Comparison of ENCODE assay signal across 19 cellular contexts in the genomic region with DNA sequence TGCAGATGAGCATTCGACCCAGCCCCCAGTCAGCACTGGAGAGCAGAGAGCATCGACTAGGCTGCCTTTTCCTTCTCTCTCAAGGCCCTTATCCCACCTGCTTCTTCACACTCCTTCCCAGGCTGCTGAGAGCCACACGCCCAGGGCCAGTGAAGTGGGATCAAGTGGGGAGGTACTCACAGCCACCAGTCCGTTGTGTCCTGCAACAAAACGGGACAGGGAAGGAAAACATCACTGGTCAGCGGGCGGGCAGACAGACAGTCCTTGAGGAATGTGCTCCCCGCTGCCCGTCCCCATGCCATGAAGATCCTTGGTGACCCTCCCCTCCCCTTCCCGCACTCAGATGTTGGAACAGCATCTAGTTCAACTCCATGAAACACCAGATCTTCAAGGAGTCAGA. TPM values are rescaled to one million over a fixed set of nuclear protein-coding genes. Genes with fewer than 3 reads are reported as not detected.
DNase-seq lines count a peak whose midpoint lies in the region; ATAC-seq and TF ChIP-seq lines count a peak whose summit lies in the region.
"Had no signal": no experiment of that assay in that cellular context is flagged by ENCODE, and none has a peak within 500 bp of the region (broad histone marks: within the 10 kb centered on the region; RNA-seq: fewer than 3 reads in every experiment).

No MANE protein-coding gene starts in this region.

- H3K27ac ChIP-seq in cardiac muscle cell (peak overlapping the region; percentile 86), right atrium auricular region (no peak overlapping the region), mesenchymal stem cell (ENCODE audit: low read length, poor library complexity, severe bottlenecking) (no peak overlapping the region), thyroid gland (no peak overlapping the region)
- H3K27ac ChIP-seq: 22Rv1; A549; BLaER1 treated with 17β-estradiol and CSF1 and Interleukin-3, amounts not matched to agents 10 nM and 100 nM; GM23248 had no signal

- peak overlapping the region; percentile 44 for H4K91ac ChIP-seq in mesenchymal stem cell (ENCODE audit: low read length)

- H4K8ac ChIP-seq in mesenchymal stem cell (ENCODE audit: low read length) = no peak overlapping the region

- ATAC-seq in HG02798 (IDR thresholded peaks at IDR 0.05; ENCODE audit: poor library complexity, unreplicated experiment) = no peak
- ATAC-seq in GM21717 (IDR thresholded peaks at IDR 0.05; ENCODE audit: unreplicated experiment) = no peak
- ATAC-seq: A549; CD8-positive, alpha-beta T cell; GM12878; K562 had no signal

- H3K14ac ChIP-seq in mesenchymal stem cell (ENCODE audit: low read length in 2 of 2) = no peak overlapping the region

- intact Hi-C loops in thyroid gland (cut with DNase I) = loop anchor here (10.0 kb wide), 1 partner anchor 86 kb away; no protein-coding TSS in a partner anchor

- DNase-seq in cardiac muscle cell (ENCODE audit: low read depth in 1 of 2, low spot score in 1 of 2) (peak in 1 of 2 donors; percentile 39), right atrium auricular region (ENCODE audit: low spot score) (no peak), mesenchymal stem cell (no peak), thyroid gland (peak; percentile 38 to 45), DMS53 (lab: John Stamatoyannopoulos, UW) (no peak)
- DNase-seq: Calu3; CD8-positive, alpha-beta T cell; DND-41; EL; GM23248 had no signal

- no peak overlapping the region for H2AK5ac ChIP-seq in mesenchymal stem cell (ENCODE audit: low read length, severe bottlenecking)

- H2AFZ ChIP-seq in mesenchymal stem cell (ENCODE audit: low read depth, low read length) = no peak overlapping the region
- H2AFZ ChIP-seq: GM23248 had no signal

- H3K9me3 ChIP-seq in cardiac muscle cell (ENCODE audit: low read depth) (no peaks in the 10 kb centered on the region), right atrium auricular region (no peaks in the 10 kb centered on the region), mesenchymal stem cell (ENCODE audit: control insufficient read depth, low read length) (no peaks in the 10 kb centered on the region), thyroid gland (no peaks in the 10 kb centered on the region)
- H3K9me3 ChIP-seq: A549; BLaER1 treated with 17β-estradiol and CSF1 and Interleukin-3, amounts not matched to agents 10 nM and 100 nM; HAP-1 had no signal

- H3K79me1 ChIP-seq in mesenchymal stem cell (replicated peaks; ENCODE audit: low read length, poor library complexity, severe bottlenecking) = peaks cover 9% of the 10 kb centered on the region

- no peak overlapping the region for H3K9ac ChIP-seq in mesenchymal stem cell (ENCODE audit: low read length)
- H3K9ac ChIP-seq: BLaER1 treated with 17β-estradiol and CSF1 and Interleukin-3, amounts not matched to agents 10 nM and 100 nM; GM23248 had no signal

- H3K27me3 ChIP-seq in cardiac muscle cell (no peaks in the 10 kb centered on the region), right atrium auricular region (no peaks in the 10 kb centered on the region), mesenchymal stem cell (ENCODE audit: control insufficient read depth in 1 of 2, insufficient read depth in 1 of 2, low read length in 2 of 2) (no peaks in the 10 kb centered on the region), thyroid gland (no peaks in the 10 kb centered on the region)
- H3K27me3 ChIP-seq: BLaER1 treated with 17β-estradiol and CSF1 and Interleukin-3, amounts not matched to agents 10 nM and 100 nM had no signal

- H3K36me3 ChIP-seq in cardiac muscle cell = no peaks in the 10 kb centered on the region
- H3K36me3 ChIP-seq in right atrium auricular region = no peaks in the 10 kb centered on the region
- peaks cover 4 to 15% of the 10 kb centered on the region in 2 experiments for H3K36me3 ChIP-seq in mesenchymal stem cell (ENCODE audit: control insufficient read depth in 1 of 2, insufficient read depth in 2 of 2, low read depth in 1 of 2, low read length in 2 of 2)
- no peaks in the 10 kb centered on the region for H3K36me3 ChIP-seq in thyroid gland
- H3K36me3 ChIP-seq: BLaER1 treated with 17β-estradiol and CSF1 and Interleukin-3, amounts not matched to agents 10 nM and 100 nM; HAP-1 had no signal

- no peak overlapping the region for H2BK5ac ChIP-seq in mesenchymal stem cell (ENCODE audit: low read depth, low read length, poor library complexity, severe bottlenecking)

- H3K18ac ChIP-seq in mesenchymal stem cell (ENCODE audit: low read depth in 1 of 2, low read length in 2 of 2) = no peak overlapping the region

- 95% methylated on average over 8 of the region's 10 CpGs for WGBS in mesenchymal stem cell
- 41 to 53% methylated on average over 10 of the region's 10 CpGs for WGBS in thyroid gland, 2 donors

- TF ChIP-seq CTCF in cardiac muscle cell (IDR thresholded peaks at IDR 0.05; ENCODE audit: low read depth, low read length) (no peak), right atrium auricular region (IDR thresholded peaks at IDR 0.05) (no peak), thyroid gland (IDR thresholded peaks at IDR 0.05) (no peak)

- no peak overlapping the region for H3K23ac ChIP-seq in mesenchymal stem cell (ENCODE audit: low read length in 2 of 2)

- no peak overlapping the region for H3K4ac ChIP-seq in mesenchymal stem cell (ENCODE audit: low read depth in 1 of 2, low read length in 2 of 2)

- H2BK120ac ChIP-seq in mesenchymal stem cell (ENCODE audit: low read depth, low read length) = no peak overlapping the region

- H2BK15ac ChIP-seq in mesenchymal stem cell (ENCODE audit: low read depth, poor library complexity, severe bottlenecking) = no peak overlapping the region

- H3K4me1 ChIP-seq in cardiac muscle cell (ENCODE audit: low read depth) (peaks cover 46% of the 10 kb centered on the region), right atrium auricular region (peaks cover 0 to 33% of the 10 kb centered on the region in 2 donors), mesenchymal stem cell (ENCODE audit: control insufficient read depth, insufficient read depth, low read depth, low read length) (peaks cover 22% of the 10 kb centered on the region), thyroid gland (peaks cover 16 to 41% of the 10 kb centered on the region in 2 donors)

- H3K4me3 ChIP-seq in cardiac muscle cell = no peak overlapping the region
- H3K4me3 ChIP-seq in right atrium auricular region = no peak overlapping the region
- no peak overlapping the region for H3K4me3 ChIP-seq in mesenchymal stem cell (ENCODE audit: insufficient read depth in 1 of 2, low read depth in 1 of 2, low read length in 2 of 2)
- H3K4me3 ChIP-seq in thyroid gland (replicated peaks in 1 of 3) = no peak overlapping the region
- H3K4me3 ChIP-seq: A549; BLaER1 treated with 17β-estradiol and CSF1 and Interleukin-3, amounts not matched to agents 10 nM and 100 nM; GM12878; GM23248; HAP-1; K562 had no signal

- no peak overlapping the region for H3K4me2 ChIP-seq in mesenchymal stem cell (ENCODE audit: low read length, poor library complexity, severe bottlenecking)
- H3K4me2 ChIP-seq: A549 had no signal

- TF ChIP-seq POLR2A in thyroid gland (IDR thresholded peaks at IDR 0.05) = no peak

- no peak overlapping the region for H2BK12ac ChIP-seq in mesenchymal stem cell (ENCODE audit: low read length in 2 of 2)

RNA-seq across cellular contexts. Expression of a gene that starts 4.2 kb away (rescaled TPM):
- total RNA-seq in cardiac muscle cell = 22.9 and 45.1 TPM in 2 replicates
- 27.5 and 40.6 TPM in 2 replicates for polyA plus RNA-seq in cardiac muscle cell
- total RNA-seq in right atrium auricular region = 1 to 10 TPM; 1.8 to 5.2 TPM
- 4.8 TPM for polyA plus RNA-seq in mesenchymal stem cell (2013, experiment 1 of 2)
- 5.4 TPM for polyA plus RNA-seq in mesenchymal stem cell (2013, experiment 2 of 2)
- total RNA-seq in thyroid gland = 10 to 100 TPM in 3 of 4 donors, 1 to 10 TPM in 1; 9.9 to 20.1 (median 12.4) TPM
- total RNA-seq: G401 had no signal

RNA-seq across cellular contexts. Expression of a gene that starts 36.0 kb away (rescaled TPM):
- total RNA-seq in cardiac muscle cell (32.1 and 58.6 TPM in 2 replicates), right atrium auricular region (10 to 100 TPM; 26.9 to 43.6 TPM), thyroid gland (10 to 100 TPM; 48.6 to 66.7 (median 60.5) TPM)
- 60.9 and 101 TPM in 2 replicates for polyA plus RNA-seq in cardiac muscle cell
- 68.1 TPM for polyA plus RNA-seq in mesenchymal stem cell (2013, experiment 1 of 2)
- 67.1 TPM for polyA plus RNA-seq in mesenchymal stem cell (2013, experiment 2 of 2)

Comparison
In these comparisons a context has a peak if more than half of its experiments do, and no peak if none do; other contexts are left out.
1. DNase-seq: peak in thyroid gland (2 of 2); none in right atrium auricular region (single experiment), mesenchymal stem cell (single experiment) and DMS53 (single experiment).